8 cellular contexts compared by ENCODE assay signal in the genomic region with DNA sequence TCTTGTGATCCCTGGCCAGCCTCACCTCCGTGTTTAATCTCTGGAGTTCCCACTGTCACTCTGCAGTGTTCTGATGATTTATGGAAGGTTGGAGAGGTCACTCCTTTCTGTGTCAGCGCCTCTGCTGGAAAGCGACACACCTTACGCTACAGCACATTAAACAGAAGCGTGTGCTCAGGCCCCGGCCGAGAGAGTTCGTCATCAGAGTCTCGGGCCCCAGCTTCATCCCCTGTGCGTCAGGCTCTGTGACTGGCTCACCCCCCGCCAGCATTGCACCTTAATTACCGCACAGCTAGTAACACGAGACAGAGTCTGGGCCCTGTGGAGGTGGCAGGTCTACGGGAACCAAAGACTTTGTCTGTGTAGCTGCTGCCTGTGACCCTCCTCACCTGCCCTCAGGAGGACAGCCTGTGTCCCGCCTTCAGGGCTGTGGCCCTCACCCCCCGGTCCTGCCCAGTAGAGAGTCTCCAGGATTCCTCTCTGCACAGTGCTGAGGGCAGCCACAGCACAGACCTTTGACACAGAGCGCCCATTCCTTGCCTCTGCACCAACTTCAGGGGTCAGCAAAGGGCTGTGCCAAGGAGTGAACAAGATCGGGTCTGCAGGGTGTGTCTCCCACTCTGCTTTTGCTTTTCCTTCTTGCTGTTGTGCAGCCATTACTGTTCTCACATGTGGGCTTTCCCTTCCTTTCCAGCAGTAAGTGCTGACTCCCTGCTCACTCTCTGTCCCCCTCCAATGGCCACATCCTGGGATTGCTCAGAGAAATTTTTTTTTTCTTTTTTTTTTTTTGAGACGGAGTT.
DNase-seq lines count a peak whose midpoint lies in the region; ATAC-seq, FAIRE-seq and TF ChIP-seq lines count a peak whose summit lies in the region.

No MANE protein-coding gene starts in this region.

- peaks cover 30% of the 10 kb centered on the region for H3K4me1 Mint-ChIP-seq in brain

- peaks cover 2% of the 10 kb centered on the region for H4K20me1 ChIP-seq in keratinocyte (ENCODE audit: control insufficient read depth, extremely low read depth, insufficient read depth, low read length)

- peak overlapping the region; percentile 14 to 85 (median 69) for H3K27ac Mint-ChIP-seq in brain

- H3K4me3 ChIP-seq in HFF-Myc (replicated peaks; ENCODE audit: low read depth, low read length) (no peak overlapping the region), keratinocyte (ENCODE audit: control insufficient read depth in 2 of 3, extremely low read depth in 1 of 3, insufficient read depth in 2 of 3, low read depth in 1 of 3, low read length in 3 of 3) (no peak overlapping the region), thoracic aorta (no peak overlapping the region)

- TF ChIP-seq CTCF in HFF-Myc (IDR thresholded peaks at IDR 0.05; ENCODE audit: low read depth, low read length, missing control alignments) (peak; percentile 70), brain (conservative IDR thresholded peaks at IDR 0.05) (peak; percentile 64 to 74), keratinocyte (optimal IDR thresholded peaks at IDR 0.05 in 1 of 3, IDR thresholded peaks at IDR 0.05 in 1 of 3, conservative IDR thresholded peaks at IDR 0.05 in 1 of 3; ENCODE audit: extremely low read depth in 1 of 3, insufficient read depth in 2 of 3, low read length in 3 of 3) (peak; percentile 46 to 53 (median 47)), thoracic aorta (IDR thresholded peaks at IDR 0.05) (peak; percentile 46)

- H3K9me3 ChIP-seq in keratinocyte (ENCODE audit: control insufficient read depth, low read depth, low read length), result no peaks in the 10 kb centered on the region
- no peaks in the 10 kb centered on the region for H3K9me3 ChIP-seq in thoracic aorta

- H3K9me3 Mint-ChIP-seq in brain, result no peaks in the 10 kb centered on the region

- peaks cover 3% of the 10 kb centered on the region for H3K27me3 Mint-ChIP-seq in brain

- FAIRE-seq in keratinocyte (lab: Jason Lieb, UNC), result no peak

- H3K36me3 ChIP-seq in keratinocyte (ENCODE audit: control insufficient read depth in 2 of 2, extremely low read depth in 1 of 2, insufficient read depth in 2 of 2, low read length in 2 of 2) (peaks cover 19 to 37% of the 10 kb centered on the region in 2 experiments), thoracic aorta (peaks cover 20% of the 10 kb centered on the region)

- H3K27ac ChIP-seq in keratinocyte (ENCODE audit: control insufficient read depth, insufficient read depth, low read length) (no peak overlapping the region), thoracic aorta (peak overlapping the region; percentile 45 to 89)

- H3K9me1 ChIP-seq in keratinocyte (ENCODE audit: control insufficient read depth, extremely low read depth, insufficient read depth, low read length), result no peaks in the 10 kb centered on the region

- no peaks in the 10 kb centered on the region for H3K79me2 ChIP-seq in keratinocyte (ENCODE audit: control insufficient read depth, insufficient read depth, low read length)

- no peak overlapping the region for H3K4me3 Mint-ChIP-seq in brain

- no peak overlapping the region for H3K9ac ChIP-seq in keratinocyte (ENCODE audit: control insufficient read depth, extremely low read depth, insufficient read depth, low read length)

- ATAC-seq in thoracic aorta (ENCODE audit: insufficient number of reproducible peaks, low FRiP score, low read depth) (peak; percentile 61), GM21723 (IDR thresholded peaks at IDR 0.05; ENCODE audit: unreplicated experiment) (no peak)

- no peaks in the 10 kb centered on the region for H3K27me3 ChIP-seq in keratinocyte (ENCODE audit: control insufficient read depth, extremely low read depth, insufficient read depth, low read length)
- no peaks in the 10 kb centered on the region for H3K27me3 ChIP-seq in thoracic aorta (replicated peaks; ENCODE audit: insufficient read depth)

- H3K4me2 ChIP-seq in keratinocyte (ENCODE audit: control insufficient read depth, extremely low read depth, insufficient read depth, low read depth, low read length), result no peak overlapping the region

- dilution Hi-C loops in keratinocyte (cut with MboI; ENCODE audit: extremely low pct_ligation_motif_present, low sequenced_read_pairs), result no loop called here

- H3K36me3 Mint-ChIP-seq in brain, result peaks cover 31% of the 10 kb centered on the region

- DNase-seq in COLO829 (ENCODE audit: low spot score) (peak; percentile 92), HFF-Myc (ENCODE audit: extremely low read depth, low read depth) (peak; percentile 46), NCI-H748 (lab: John Stamatoyannopoulos, UW; ENCODE audit: unreplicated experiment) (peak; percentile 70), keratinocyte (ENCODE audit: low read depth, low spot score) (no peak), thoracic aorta (ENCODE audit: low spot score) (no peak)
- DNase-seq in activated CD8-positive, alpha-beta memory T cell treated with anti-CD3 and anti-CD28 coated beads, Interleukin-2, amount 50 U/mL, for 4 hours, result no peak

- H3K4me1 ChIP-seq in keratinocyte (ENCODE audit: control insufficient read depth, extremely low read depth, insufficient read depth, low read length) (no peaks in the 10 kb centered on the region), thoracic aorta (ENCODE audit: control insufficient read depth in 1 of 2, low read depth in 2 of 2) (peaks cover 14 to 65% of the 10 kb centered on the region in 2 donors)

- no peak overlapping the region for H2AFZ ChIP-seq in keratinocyte (ENCODE audit: control insufficient read depth, low read length)

Comparison
In these comparisons a context has a peak if more than half of its experiments do, and no peak if none do; other contexts are left out.
1. DNase-seq: peak in COLO829 (single experiment), HFF-Myc (single experiment) and NCI-H748 (single experiment); none in keratinocyte (single experiment), thoracic aorta (single experiment) and activated CD8-positive, alpha-beta memory T cell treated with anti-CD3 and anti-CD28 coated beads, Interleukin-2, amount 50 U/mL, for 4 hours (single experiment).
2. Peak in every context shown above with its lines, with median percentiles within 50 percentile points of each other: CTCF ChIP-seq.